21 cellular contexts compared by ENCODE assay signal in the genomic region with DNA sequence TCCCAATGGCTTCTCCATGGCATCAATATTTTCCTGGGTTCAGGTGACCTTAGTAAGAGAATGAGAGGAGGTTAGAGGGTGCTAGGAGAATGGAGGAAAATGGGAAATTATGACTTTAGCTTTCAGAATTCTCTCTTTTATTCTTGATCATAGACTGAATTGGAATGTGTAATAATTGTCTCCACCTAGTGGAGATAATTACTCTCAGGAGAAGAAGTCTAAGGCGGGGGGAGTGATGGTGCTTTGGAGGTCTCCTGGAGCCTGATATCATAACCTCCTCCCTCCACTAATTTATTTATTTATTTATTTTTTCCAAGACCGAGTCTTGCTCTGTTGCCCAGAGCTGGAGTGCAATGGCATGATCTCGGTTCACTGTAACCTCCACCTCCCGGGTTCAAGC.
DNase-seq lines count a peak whose midpoint lies in the region; ATAC-seq, FAIRE-seq and TF ChIP-seq lines count a peak whose summit lies in the region.
"Had no signal": no experiment of that assay in that cellular context is flagged by ENCODE, and none has a peak within 500 bp of the region (broad histone marks: within the 10 kb centered on the region; RNA-seq: fewer than 3 reads in every experiment).

No MANE protein-coding gene starts in this region.

- H3K36me3 ChIP-seq in HCT116 (ENCODE audit: control insufficient read depth in 1 of 2, insufficient read depth in 2 of 2, low read length in 2 of 2) (no peaks in the 10 kb centered on the region), brain microvascular endothelial cell (replicated peaks) (no peaks in the 10 kb centered on the region)
- H3K36me3 ChIP-seq: gastrocnemius medialis had no signal

- H3K4me2 ChIP-seq in HCT116 (ENCODE audit: low read length): no peak overlapping the region

- intact Hi-C loops in HCT116 (cut with micrococcal nuclease): loop anchor here (1.0 kb wide), 1 partner anchor 214 kb away; no protein-coding TSS in a partner anchor

- ATAC-seq in HCT116 (peak; percentile 49; the same call in 1 of the 2 replicates), HG03565 (IDR thresholded peaks at IDR 0.05; ENCODE audit: unreplicated experiment) (no peak)
- ATAC-seq: activated CD4-positive, CD25-positive, alpha-beta regulatory T cell treated with anti-CD3 and anti-CD28 coated beads, Interleukin-2, amount 50 U/mL, for 24 hours; activated CD8-positive, alpha-beta memory T cell treated with anti-CD3 and anti-CD28 coated beads, Interleukin-2, amount 10 ng/mL, durations not matched to agents 7 days and 5 days; body of pancreas; gastrocnemius medialis; GM12878 had no signal

- H3K4me3 ChIP-seq in HCT116 (replicated peaks in 1 of 2; ENCODE audit: low read depth in 1 of 2, low read length in 2 of 2) (no peak overlapping the region), brain microvascular endothelial cell (ENCODE audit: low read depth, low read length) (no peak overlapping the region)
- H3K4me3 ChIP-seq: body of pancreas, gastrocnemius medialis, GM12878, testis had no signal

- H3K27me3 ChIP-seq in HCT116 (ENCODE audit: insufficient read depth, low read length) (peaks cover 13% of the 10 kb centered on the region; the same call in 1 of the 2 replicates), brain microvascular endothelial cell (replicated peaks) (no peaks in the 10 kb centered on the region)
- H3K27me3 ChIP-seq: body of pancreas, gastrocnemius medialis, testis had no signal

- in situ Hi-C loops in brain microvascular endothelial cell (cut with HindIII; ENCODE audit: low pct_ligation_motif_present, low sequenced_read_pairs): no loop called here

- no peaks in the 10 kb centered on the region for H3K9me3 ChIP-seq in HCT116 (ENCODE audit: control insufficient read depth in 1 of 2, insufficient read depth in 1 of 2, low read depth in 1 of 2, low read length in 2 of 2)
- H3K9me3 ChIP-seq: body of pancreas, gastrocnemius medialis, testis had no signal

- no peak overlapping the region for H2AFZ ChIP-seq in HCT116 (ENCODE audit: low read depth, low read length, poor library complexity, severe bottlenecking)

- CTCF ChIA-PET in HCT116 (lab: Charles Lee): interaction anchor here (0.9 kb wide), 1 partner anchor 215 kb away, joined by 4 read pairs; no protein-coding TSS in a partner anchor

- H3K79me2 ChIP-seq in HCT116 (ENCODE audit: insufficient read depth, low read length): no peaks in the 10 kb centered on the region

- FAIRE-seq in D721Med (lab: Jason Lieb, UNC): no peak
- FAIRE-seq: GM12878 had no signal

- H3K27ac ChIP-seq in HCT116 (ENCODE audit: low read depth, low read length) (no peak overlapping the region), brain microvascular endothelial cell (no peak overlapping the region)
- H3K27ac ChIP-seq: body of pancreas, gastrocnemius medialis, testis had no signal

- no peak for DNase-seq in D721Med (ENCODE audit: insufficient read length, low spot score)
- no peak for DNase-seq in HCT116 (ENCODE audit: low read depth, low spot score)
- DNase-seq in brain microvascular endothelial cell: no peak
- peak; percentile 11 for DNase-seq in iris pigment epithelial cell (ENCODE audit: low read depth)
- no peak for DNase-seq in SHP77 treated with DMSO at 0.1 percent for 48 hours (lab: John Stamatoyannopoulos, UW)
- DNase-seq in activated T-cell treated with anti-CD3 and anti-CD28 coated beads, Interleukin-2, amount 50 U/mL, for 48 hours: no peak
- DNase-seq: activated CD8-positive, alpha-beta memory T cell treated with anti-CD3 and anti-CD28 coated beads, Interleukin-2, amount 10 ng/mL, durations not matched to agents 7 days and 5 days; activated naive CD4-positive, alpha-beta T cell; body of pancreas; gastrocnemius medialis; NCI-H1048; NCI-H2107; nephron progenitor cell; retina; RPMI8226; stimulated activated CD4-positive, alpha-beta T cell treated with anti-CD3 and anti-CD28 coated beads, Interleukin-2, amount 100 ng/mL, for 48 hours; stimulated activated CD8-positive, alpha-beta memory T cell treated with anti-CD3 and anti-CD28 coated beads, Interleukin-4, amount 100 ng/mL, for 48 hours; testis had no signal

- TF ChIP-seq POLR2A in HCT116 (IDR thresholded peaks at IDR 0.05; ENCODE audit: borderline replicate concordance, extremely low read depth, insufficient read depth, insufficient read length): no peak

- H4K20me1 ChIP-seq in HCT116 (ENCODE audit: insufficient read depth): no peaks in the 10 kb centered on the region

- H3K9me2 ChIP-seq in HCT116 (ENCODE audit: insufficient read depth): no peaks in the 10 kb centered on the region

- BruUV-seq in HCT116 (replicated peaks; lab: Mats Ljungman, UMichigan): no TSS peak

- TF ChIP-seq CTCF in D721Med (IDR thresholded peaks at IDR 0.05; ENCODE audit: insufficient read depth, missing control alignments): peak; percentile 10
- peak; percentile 19 to 38 (median 22); a peak in 4 of 6 replicates for TF ChIP-seq CTCF in HCT116 (IDR thresholded peaks at IDR 0.05 in 2 of 3, conservative IDR thresholded peaks at IDR 0.05 in 1 of 3; ENCODE audit: borderline replicate concordance in 1 of 3, insufficient read depth in 1 of 3, low read depth in 2 of 3, low read length in 2 of 3)
- peak; percentile 48 for TF ChIP-seq CTCF in brain microvascular endothelial cell (IDR thresholded peaks at IDR 0.05; ENCODE audit: low read depth, low read length, missing control alignments)

- RAD21 ChIA-PET in HCT116 (lab: Charles Lee; ENCODE audit: low non-redundant PET in 1 of 2, low total read pairs in 2 of 2, uncharacterized antibody in 2 of 2, unreplicated experiment in 2 of 2): interaction anchor here in 1 of 2 experiments (0.7 kb wide), 1 partner anchor 115 kb away, joined by 3 read pairs; no protein-coding TSS in a partner anchor

- POLR2A ChIA-PET in HCT116 (lab: Charles Lee): no interaction called here

- TF ChIP-seq RAD21 in HCT116 (IDR thresholded peaks at IDR 0.05; ENCODE audit: low read depth): peak; percentile 49

- H3K9ac ChIP-seq in HCT116 (ENCODE audit: low read length): no peak overlapping the region

- no peaks in the 10 kb centered on the region for H3K4me1 ChIP-seq in HCT116 (ENCODE audit: control insufficient read depth in 1 of 2, insufficient read depth in 2 of 2, low read length in 2 of 2)
- H3K4me1 ChIP-seq: body of pancreas, gastrocnemius medialis, testis had no signal

TF ChIP-seq in HCT116, 20 proteins besides CTCF, POLR2A, EP300 and RAD21:
- TF ChIP-seq, protein P1, sequence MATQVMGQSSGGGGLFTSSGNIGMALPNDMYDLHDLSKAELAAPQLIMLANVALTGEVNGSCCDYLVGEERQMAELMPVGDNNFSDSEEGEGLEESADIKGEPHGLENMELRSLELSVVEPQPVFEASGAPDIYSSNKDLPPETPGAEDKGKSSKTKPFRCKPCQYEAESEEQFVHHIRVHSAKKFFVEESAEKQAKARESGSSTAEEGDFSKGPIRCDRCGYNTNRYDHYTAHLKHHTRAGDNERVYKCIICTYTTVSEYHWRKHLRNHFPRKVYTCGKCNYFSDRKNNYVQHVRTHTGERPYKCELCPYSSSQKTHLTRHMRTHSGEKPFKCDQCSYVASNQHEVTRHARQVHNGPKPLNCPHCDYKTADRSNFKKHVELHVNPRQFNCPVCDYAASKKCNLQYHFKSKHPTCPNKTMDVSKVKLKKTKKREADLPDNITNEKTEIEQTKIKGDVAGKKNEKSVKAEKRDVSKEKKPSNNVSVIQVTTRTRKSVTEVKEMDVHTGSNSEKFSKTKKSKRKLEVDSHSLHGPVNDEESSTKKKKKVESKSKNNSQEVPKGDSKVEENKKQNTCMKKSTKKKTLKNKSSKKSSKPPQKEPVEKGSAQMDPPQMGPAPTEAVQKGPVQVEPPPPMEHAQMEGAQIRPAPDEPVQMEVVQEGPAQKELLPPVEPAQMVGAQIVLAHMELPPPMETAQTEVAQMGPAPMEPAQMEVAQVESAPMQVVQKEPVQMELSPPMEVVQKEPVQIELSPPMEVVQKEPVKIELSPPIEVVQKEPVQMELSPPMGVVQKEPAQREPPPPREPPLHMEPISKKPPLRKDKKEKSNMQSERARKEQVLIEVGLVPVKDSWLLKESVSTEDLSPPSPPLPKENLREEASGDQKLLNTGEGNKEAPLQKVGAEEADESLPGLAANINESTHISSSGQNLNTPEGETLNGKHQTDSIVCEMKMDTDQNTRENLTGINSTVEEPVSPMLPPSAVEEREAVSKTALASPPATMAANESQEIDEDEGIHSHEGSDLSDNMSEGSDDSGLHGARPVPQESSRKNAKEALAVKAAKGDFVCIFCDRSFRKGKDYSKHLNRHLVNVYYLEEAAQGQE (IDR thresholded peaks at IDR 0.05; ENCODE audit: low read depth): no peak
- TF ChIP-seq ZNF274 (IDR thresholded peaks at IDR 0.05; ENCODE audit: low read depth, low read length): no peak
- TF ChIP-seq EZH2phosphoT487 (IDR thresholded peaks at IDR 0.05; ENCODE audit: borderline replicate concordance): no peak
- TF ChIP-seq SP1 (IDR thresholded peaks at IDR 0.05; ENCODE audit: low read depth): no peak
- TF ChIP-seq, protein P2, sequence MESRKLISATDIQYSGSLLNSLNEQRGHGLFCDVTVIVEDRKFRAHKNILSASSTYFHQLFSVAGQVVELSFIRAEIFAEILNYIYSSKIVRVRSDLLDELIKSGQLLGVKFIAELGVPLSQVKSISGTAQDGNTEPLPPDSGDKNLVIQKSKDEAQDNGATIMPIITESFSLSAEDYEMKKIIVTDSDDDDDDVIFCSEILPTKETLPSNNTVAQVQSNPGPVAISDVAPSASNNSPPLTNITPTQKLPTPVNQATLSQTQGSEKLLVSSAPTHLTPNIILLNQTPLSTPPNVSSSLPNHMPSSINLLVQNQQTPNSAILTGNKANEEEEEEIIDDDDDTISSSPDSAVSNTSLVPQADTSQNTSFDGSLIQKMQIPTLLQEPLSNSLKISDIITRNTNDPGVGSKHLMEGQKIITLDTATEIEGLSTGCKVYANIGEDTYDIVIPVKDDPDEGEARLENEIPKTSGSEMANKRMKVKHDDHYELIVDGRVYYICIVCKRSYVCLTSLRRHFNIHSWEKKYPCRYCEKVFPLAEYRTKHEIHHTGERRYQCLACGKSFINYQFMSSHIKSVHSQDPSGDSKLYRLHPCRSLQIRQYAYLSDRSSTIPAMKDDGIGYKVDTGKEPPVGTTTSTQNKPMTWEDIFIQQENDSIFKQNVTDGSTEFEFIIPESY (IDR thresholded peaks at IDR 0.05; ENCODE audit: extremely low read depth, insufficient replicate concordance, low read length): no peak
